In genomic region chr7:50595538-50596102, GRCh38 we compare ENCODE assay signal across 8 cellular contexts. TPM values are rescaled to one million over a fixed set of nuclear protein-coding genes. Genes with fewer than 3 reads are reported as not detected.
DNase-seq lines count a peak whose midpoint lies in the region; ATAC-seq and TF ChIP-seq lines count a peak whose summit lies in the region.

No MANE protein-coding gene starts in this region.

- no peak overlapping the region for H3K4me3 ChIP-seq in coronary artery

- peak; percentile 27 for TF ChIP-seq CTCF in coronary artery (IDR thresholded peaks at IDR 0.05)

- ATAC-seq in HG02852 (IDR thresholded peaks at IDR 0.05; ENCODE audit: unreplicated experiment) (peak; percentile 34), HG03139 (IDR thresholded peaks at IDR 0.05; ENCODE audit: unreplicated experiment) (no peak)

- peak; percentile 31 for DNase-seq in stimulated activated CD4-positive, alpha-beta T cell treated with anti-CD3 and anti-CD28 coated beads, Interleukin-15, amount 100 ng/mL, for 24 hours
- no peak for DNase-seq in stimulated activated CD4-positive, alpha-beta T cell treated with anti-CD3 and anti-CD28 coated beads, Interleukin-12 subunit alpha, Interleukin-12 subunit beta, amount 100 ng/mL, for 4 hours
- DNase-seq in NCI-H82 (lab: John Stamatoyannopoulos, UW) = peak; percentile 68
- no peak for DNase-seq in coronary artery (ENCODE audit: low spot score)
- peak; percentile 64 to 72 for DNase-seq in lung microvascular endothelial cell (ENCODE audit: low read depth in 2 of 2)
- DNase-seq in cortex of kidney (lab: John Stamatoyannopoulos, UW) = no peak

- no peak overlapping the region for H3K27ac ChIP-seq in coronary artery

RNA-seq across cellular contexts. Expression of gene DDC, which starts 30.4 kb away (rescaled TPM):
- not detected in 2 replicates for total RNA-seq in lung microvascular endothelial cell

Comparison
In these comparisons a context has a peak if more than half of its experiments do, and no peak if none do; other contexts are left out.
1. DNase-seq: peak in stimulated activated CD4-positive, alpha-beta T cell treated with anti-CD3 and anti-CD28 coated beads, Interleukin-15, amount 100 ng/mL, for 24 hours (single experiment), NCI-H82 (single experiment) and lung microvascular endothelial cell (2 of 2); none in stimulated activated CD4-positive, alpha-beta T cell treated with anti-CD3 and anti-CD28 coated beads, Interleukin-12 subunit alpha, Interleukin-12 subunit beta, amount 100 ng/mL, for 4 hours (single experiment), coronary artery (single experiment) and cortex of kidney (single experiment).